Comparison of ENCODE assay signal across 15 cellular contexts in genomic region chr12:51961834-51962233, GRCh38. TPM values are rescaled to one million over a fixed set of nuclear protein-coding genes. Genes with fewer than 3 reads are reported as not detected.
DNase-seq lines count a peak whose midpoint lies in the region; ATAC-seq and TF ChIP-seq lines count a peak whose summit lies in the region.
"Had no signal": no experiment of that assay in that cellular context is flagged by ENCODE, and none has a peak within 500 bp of the region (broad histone marks: within the 10 kb centered on the region; RNA-seq: fewer than 3 reads in every experiment).

No MANE protein-coding gene starts in this region.

- no peak overlapping the region for H3K56ac ChIP-seq in mesendoderm (ENCODE audit: low read length)

- H2BK120ac ChIP-seq in mesendoderm (ENCODE audit: low read depth, low read length): no peak overlapping the region

- H3K23ac ChIP-seq in mesendoderm (ENCODE audit: low read length): no peak overlapping the region

- no peak overlapping the region for H2BK15ac ChIP-seq in mesendoderm (replicated peaks; ENCODE audit: low read depth)

- H3K36me3 ChIP-seq in cardiac muscle cell: peaks cover 4% of the 10 kb centered on the region
- no peaks in the 10 kb centered on the region for H3K36me3 ChIP-seq in mesendoderm (ENCODE audit: control insufficient read depth, insufficient read depth, low read length)

- H2AK5ac ChIP-seq in mesendoderm (ENCODE audit: low read length): no peak overlapping the region

- H3K4me3 ChIP-seq in cardiac muscle cell (no peak overlapping the region), mesendoderm (ENCODE audit: low read length) (no peak overlapping the region)
- H3K4me3 ChIP-seq: PC-9 had no signal

- intact Hi-C loops in Right ventricle myocardium superior (cut with DNase I): no loop called here

- ATAC-seq in Right ventricle myocardium superior (ENCODE audit: poor library complexity) (no peak), HG03045 (IDR thresholded peaks at IDR 0.05; ENCODE audit: unreplicated experiment) (no peak)

- no CpG with 5 or more reads among the region's 1 CpG for WGBS in mesendoderm (ENCODE audit: extremely low coverage, insufficient coverage, low lambda C conversion rate)

- no peaks in the 10 kb centered on the region for H3K9me3 ChIP-seq in cardiac muscle cell (ENCODE audit: low read depth)

- H3K79me2 ChIP-seq in mesendoderm (ENCODE audit: control insufficient read depth, insufficient read depth, low read length): peaks cover 2% of the 10 kb centered on the region

- peaks cover 17% of the 10 kb centered on the region for H3K4me1 ChIP-seq in cardiac muscle cell (ENCODE audit: low read depth)
- H3K4me1 ChIP-seq in mesendoderm (ENCODE audit: control insufficient read depth, low read depth, low read length): no peaks in the 10 kb centered on the region

- no peak overlapping the region for H3K9ac ChIP-seq in mesendoderm (ENCODE audit: low read length)
- H3K9ac ChIP-seq: parathyroid adenoma had no signal

- H2BK5ac ChIP-seq in mesendoderm (ENCODE audit: low read length): no peak overlapping the region

- H3K4me2 ChIP-seq in mesendoderm (ENCODE audit: low read length): no peak overlapping the region
- H3K4me2 ChIP-seq: PC-9 had no signal

- peak overlapping the region; percentile 49 for H3K27ac ChIP-seq in cardiac muscle cell
- peak overlapping the region; percentile 81 for H3K27ac ChIP-seq in VCaP
- no peak overlapping the region for H3K27ac ChIP-seq in mesendoderm (ENCODE audit: low read depth, low read length)
- H3K27ac ChIP-seq: parathyroid adenoma, PC-9 had no signal

- TF ChIP-seq CTCF in cardiac muscle cell (IDR thresholded peaks at IDR 0.05; ENCODE audit: low read depth, low read length) (no peak), VCaP (conservative IDR thresholded peaks at IDR 0.05) (no peak)

- no peak overlapping the region for H4K8ac ChIP-seq in mesendoderm (ENCODE audit: low read depth, low read length)

- no peak overlapping the region for H3K4ac ChIP-seq in mesendoderm (ENCODE audit: low read depth, low read length)

- peaks cover 21% of the 10 kb centered on the region for H3K79me1 ChIP-seq in mesendoderm (ENCODE audit: low read length)

- H4K5ac ChIP-seq in mesendoderm (ENCODE audit: low read length): no peak overlapping the region

- DNase-seq in cardiac muscle cell (ENCODE audit: low read depth in 1 of 2, low spot score in 1 of 2): no peak
- DNase-seq in Right ventricle myocardium superior: no peak
- DNase-seq in left kidney (ENCODE audit: low read depth, low spot score): peak; percentile 78
- no peak for DNase-seq in hippocampal formation (lab: John Stamatoyannopoulos, UW)
- DNase-seq in mesendoderm: no peak
- DNase-seq in GDM1 (lab: John Stamatoyannopoulos, UW): no peak
- DNase-seq: activated CD4-positive, CD25-positive, alpha-beta regulatory T cell treated with anti-CD3 and anti-CD28 coated beads, Interleukin-2, amount 50 U/mL, for 72 hours; DMS153; midbrain; NCI-H226 had no signal

- H3K27me3 ChIP-seq in cardiac muscle cell (no peaks in the 10 kb centered on the region), mesendoderm (ENCODE audit: insufficient read depth, low read length, poor library complexity) (no peaks in the 10 kb centered on the region)

- no peak overlapping the region for H3K18ac ChIP-seq in mesendoderm (ENCODE audit: low read length)

RNA-seq across cellular contexts. Expression of gene ACVR1B, which starts 10.3 kb away (rescaled TPM):
- total RNA-seq in cardiac muscle cell (38.1 and 46.4 TPM in 2 replicates), Right ventricle myocardium superior (9.7 TPM)
- 11.9 and 12.5 TPM in 2 replicates for polyA plus RNA-seq in cardiac muscle cell
- 9.9 TPM for polyA plus RNA-seq in mesendoderm (2013, experiment 1 of 2)
- 9.5 TPM for polyA plus RNA-seq in mesendoderm (2013, experiment 2 of 2)

RNA-seq across cellular contexts. Expression of gene TAMALIN, which starts 44.9 kb away (rescaled TPM):
- total RNA-seq in cardiac muscle cell (8.2 and 12.5 TPM in 2 replicates), Right ventricle myocardium superior (19.8 TPM)
- 8.2 and 15.0 TPM in 2 replicates for polyA plus RNA-seq in cardiac muscle cell
- polyA plus RNA-seq in mesendoderm (2013, experiment 1 of 2): 0.95 TPM
- polyA plus RNA-seq in mesendoderm (2013, experiment 2 of 2): 0.91 TPM
- total RNA-seq: PC-9 had no signal

RNA-seq across cellular contexts. Expression of gene ACVRL1, which starts 54.5 kb away (rescaled TPM):
- total RNA-seq in cardiac muscle cell (0.81 and 5.5 TPM in 2 replicates), Right ventricle myocardium superior (35.1 TPM)
- polyA plus RNA-seq in cardiac muscle cell: 2.5 TPM in 1 of 2 replicates, not detected in the other
- 0.21 TPM for polyA plus RNA-seq in mesendoderm (2013, experiment 1 of 2)
- 0.01 TPM for polyA plus RNA-seq in mesendoderm (2013, experiment 2 of 2)
- total RNA-seq: PC-9; T-helper 1 cell treated with Interleukin-12 subunit alpha and Interleukin-12 subunit beta and Interleukin-4 antibody, amounts not matched to agents 30 ng/mL and 1 ng/mL, for 36 hours had no signal
